18 cellular contexts compared by ENCODE assay signal in genomic region chr14:26526132-26526531, GRCh38.
DNase-seq lines count a peak whose midpoint lies in the region; ATAC-seq and TF ChIP-seq lines count a peak whose summit lies in the region.
"Had no signal": no experiment of that assay in that cellular context is flagged by ENCODE, and none has a peak within 500 bp of the region (broad histone marks: within the 10 kb centered on the region; RNA-seq: fewer than 3 reads in every experiment).

No MANE protein-coding gene starts in this region.

- no peak overlapping the region for H3K4me3 ChIP-seq in GM23248
- H3K4me3 ChIP-seq in cardiac fibroblast (replicated peaks in 1 of 2; ENCODE audit: low read depth in 2 of 2, low read length in 2 of 2) = no peak overlapping the region
- H3K4me3 ChIP-seq in fibroblast of the aortic adventitia (ENCODE audit: low read depth, low read length) = no peak overlapping the region
- H3K4me3 ChIP-seq in prostate gland = no peak overlapping the region
- H3K4me3 ChIP-seq: GM12878, MG63, SK-N-MC had no signal

- H4K20me1 ChIP-seq in GM23248 (ENCODE audit: insufficient read depth) = no peaks in the 10 kb centered on the region

- H3K79me2 ChIP-seq in GM23248 (ENCODE audit: insufficient read depth) = no peaks in the 10 kb centered on the region

- peak overlapping the region; percentile 27 for H3K4me2 ChIP-seq in GM23248 (ENCODE audit: unreplicated experiment)

- H3F3A ChIP-seq in GM23248 (ENCODE audit: insufficient read depth) = peaks cover 17% of the 10 kb centered on the region; the same call in 1 of the 2 replicates

- WGBS in GM23248 (ENCODE audit: low coverage in 1 of 2, low lambda C conversion rate in 2 of 2, missing lambda C conversion rate in 2 of 2), 2 experiments = 9 to 13% methylated on average over 1 of the region's 1 CpG
- WGBS in prostate gland = 35% methylated on average over 1 of the region's 1 CpG

- H2AFZ ChIP-seq in GM23248 = no peak overlapping the region

- H3K9me3 ChIP-seq in GM23248 (ENCODE audit: low read depth) (no peaks in the 10 kb centered on the region), prostate gland (no peaks in the 10 kb centered on the region)
- H3K9me3 ChIP-seq: MG63 had no signal

- H3K9ac ChIP-seq in GM23248 = no peak overlapping the region

- no peaks in the 10 kb centered on the region for H3K27me3 ChIP-seq in GM23248 (replicated peaks; ENCODE audit: insufficient read depth)
- no peaks in the 10 kb centered on the region for H3K27me3 ChIP-seq in prostate gland (replicated peaks; ENCODE audit: insufficient read depth)
- H3K27me3 ChIP-seq: MG63 had no signal

- TF ChIP-seq CTCF in cardiac fibroblast (IDR thresholded peaks at IDR 0.05; ENCODE audit: low read depth, low read length) (no peak), fibroblast of the aortic adventitia (IDR thresholded peaks at IDR 0.05; ENCODE audit: insufficient read depth, low read length) (no peak), prostate gland (IDR thresholded peaks at IDR 0.05) (no peak)

- ATAC-seq in GM18517 (IDR thresholded peaks at IDR 0.05; ENCODE audit: unreplicated experiment) = no peak
- ATAC-seq: GM12878, Panc1 had no signal

- H3K9me2 ChIP-seq in GM23248 (ENCODE audit: insufficient read depth) = no peaks in the 10 kb centered on the region

- TF ChIP-seq POLR2A in prostate gland (IDR thresholded peaks at IDR 0.05) = no peak

- intact Hi-C loops in prostate gland (cut with DNase I) = no loop called here

- in situ Hi-C loops in GM23248 (cut with MboI) = no loop called here

- H3K27ac ChIP-seq in GM23248 = no peak overlapping the region
- no peak overlapping the region for H3K27ac ChIP-seq in prostate gland
- H3K27ac ChIP-seq: SK-N-MC had no signal

- H3K4me1 ChIP-seq in GM23248 (ENCODE audit: insufficient read depth) (peaks cover 50% of the 10 kb centered on the region), prostate gland (replicated peaks) (no peaks in the 10 kb centered on the region)

- H3K36me3 ChIP-seq in GM23248 (ENCODE audit: low read depth) (no peaks in the 10 kb centered on the region), prostate gland (no peaks in the 10 kb centered on the region)
- H3K36me3 ChIP-seq: MG63 had no signal

- peak; percentile 83 for DNase-seq in GM23248
- peak; percentile 24 to 27 for DNase-seq in cardiac fibroblast (ENCODE audit: low read depth in 2 of 2)
- peak; percentile 69 for DNase-seq in fibroblast of the aortic adventitia (ENCODE audit: low read depth)
- DNase-seq in stimulated activated CD4-positive, alpha-beta T cell treated with anti-CD3 and anti-CD28 coated beads, Interleukin-15, amount 100 ng/mL, for 24 hours = no peak
- DNase-seq in effector CD8-positive, alpha-beta T cell (lab: John Stamatoyannopoulos, UW) = no peak
- DNase-seq in prostate gland (ENCODE audit: low spot score) = no peak
- DNase-seq: Calu3; CD4-positive, alpha-beta memory T cell; DMS79; H7; MG63; NCI-H1092; NCI-H2227 treated with DMSO at 0.1 percent for 48 hours; NCI-H524 treated with DMSO at 0.1 percent for 48 hours had no signal

Comparison
In these comparisons a context has a peak if more than half of its experiments do, and no peak if none do; other contexts are left out.
1. DNase-seq: peak in GM23248 (single experiment), cardiac fibroblast (2 of 2) and fibroblast of the aortic adventitia (single experiment); none in stimulated activated CD4-positive, alpha-beta T cell treated with anti-CD3 and anti-CD28 coated beads, Interleukin-15, amount 100 ng/mL, for 24 hours (single experiment), effector CD8-positive, alpha-beta T cell (single experiment) and prostate gland (single experiment).